In the genomic region with DNA sequence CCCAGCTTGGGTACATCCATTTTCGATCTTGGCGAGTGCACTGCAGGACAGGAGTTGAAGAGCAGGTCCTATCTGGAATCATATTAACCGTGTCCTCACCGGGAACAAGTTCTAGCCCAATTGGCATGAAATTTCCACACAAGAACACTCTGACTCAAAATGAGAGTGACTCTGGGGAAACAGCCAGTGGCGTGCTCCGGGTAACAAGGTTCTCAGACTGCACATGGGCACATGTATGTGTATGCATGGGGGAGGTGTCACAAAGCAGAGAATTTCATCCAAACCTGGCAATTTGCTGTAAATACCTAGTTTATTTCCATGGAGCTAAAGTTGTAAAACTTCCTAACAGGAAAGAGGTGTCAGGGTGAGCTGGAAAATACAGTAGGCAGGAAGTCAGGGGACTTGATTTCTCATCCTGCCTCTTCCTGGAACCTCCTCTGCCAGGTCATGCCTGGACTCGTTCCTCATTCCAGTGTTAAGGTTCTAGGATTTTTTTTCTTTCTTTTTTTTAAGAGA, we compare ENCODE assay signal across 8 cellular contexts. TPM values are rescaled to one million over a fixed set of nuclear protein-coding genes. Genes with fewer than 3 reads are reported as not detected.
DNase-seq lines count a peak whose midpoint lies in the region; ATAC-seq, FAIRE-seq and TF ChIP-seq lines count a peak whose summit lies in the region.

No MANE protein-coding gene starts in this region.

- peaks cover 0 to 14% (median 8%) of the 10 kb centered on the region in 12 donors for H3K9me3 ChIP-seq in heart left ventricle

- TF ChIP-seq CTCF in heart left ventricle (IDR thresholded peaks at IDR 0.05) (no peak), cardiac fibroblast (IDR thresholded peaks at IDR 0.05; ENCODE audit: low read depth, low read length) (no peak)

- intact Hi-C loops in heart left ventricle (cut with DNase I): loop anchor here in 3 of 10 donors (2.0 to 10.0 kb wide), 4 partner anchors 21 to 369 kb away; partner anchors contain the start of genes AFG3L2 (in 1 of the 3) and SPIRE1 (in 1 of the 3)
- intact Hi-C loops in left cardiac atrium (cut with DNase I): no loop called here

- no peak overlapping the region for H2BK5ac ChIP-seq in mesendoderm (ENCODE audit: low read length)

- H2BK15ac ChIP-seq in mesendoderm (replicated peaks; ENCODE audit: low read depth): no peak overlapping the region

- peak overlapping the region; percentile 25 for H3K18ac ChIP-seq in mesendoderm (ENCODE audit: low read length)

- peaks cover 8% of the 10 kb centered on the region for H3K79me1 ChIP-seq in mesendoderm (ENCODE audit: low read length)

- no peaks in the 10 kb centered on the region for H3K27me3 ChIP-seq in heart left ventricle
- no peaks in the 10 kb centered on the region for H3K27me3 ChIP-seq in mesendoderm (ENCODE audit: insufficient read depth, low read length, poor library complexity)

- peaks cover 11% of the 10 kb centered on the region for H3K79me2 ChIP-seq in mesendoderm (ENCODE audit: control insufficient read depth, insufficient read depth, low read length)

- H3K23ac ChIP-seq in mesendoderm (ENCODE audit: low read length): no peak overlapping the region

- H3K4me3 ChIP-seq in heart left ventricle (peak overlapping the region in 11 of 12 donors; percentile 44 to 98 (median 83)), cardiac fibroblast (replicated peaks in 1 of 2; ENCODE audit: low read depth in 2 of 2, low read length in 2 of 2) (peak overlapping the region; percentile 68 to 85), mesendoderm (ENCODE audit: low read length) (no peak overlapping the region)

- H4K8ac ChIP-seq in mesendoderm (ENCODE audit: low read depth, low read length): no peak overlapping the region

- H3K36me3 ChIP-seq in heart left ventricle: peaks cover 0 to 44% (median 37%) of the 10 kb centered on the region in 9 donors
- no peaks in the 10 kb centered on the region for H3K36me3 ChIP-seq in mesendoderm (ENCODE audit: control insufficient read depth, insufficient read depth, low read length)

- peak overlapping the region; percentile 87 for H3K9ac ChIP-seq in mesendoderm (ENCODE audit: low read length)

- no peak overlapping the region for H2BK120ac ChIP-seq in mesendoderm (ENCODE audit: low read depth, low read length)

- FAIRE-seq in HTR-8/SVneo (lab: Jason Lieb, UNC): no peak

- no peak for ATAC-seq in heart left ventricle
- no peak for ATAC-seq in left cardiac atrium
- ATAC-seq in HG03159 (IDR thresholded peaks at IDR 0.05; ENCODE audit: unreplicated experiment): no peak

- no peak overlapping the region for H4K5ac ChIP-seq in mesendoderm (ENCODE audit: low read length)

- H3K27ac ChIP-seq in heart left ventricle (peak overlapping the region in 11 of 12 donors; percentile 14 to 100 (median 97)), mesendoderm (ENCODE audit: low read depth, low read length) (no peak overlapping the region)

- H2AK5ac ChIP-seq in mesendoderm (ENCODE audit: low read length): no peak overlapping the region

- peak overlapping the region; percentile 96 for H3K56ac ChIP-seq in mesendoderm (ENCODE audit: low read length)

- DNase-seq in heart left ventricle: no peak
- DNase-seq in left cardiac atrium: no peak
- DNase-seq in cardiac fibroblast (ENCODE audit: low read depth in 2 of 2): peak; percentile 41 to 58
- no peak for DNase-seq in mesendoderm
- DNase-seq in DMS79 treated with DMSO at 0.1 percent for 48 hours (lab: John Stamatoyannopoulos, UW): no peak
- no peak for DNase-seq in NCI-H524 (lab: John Stamatoyannopoulos, UW)
- no peak for DNase-seq in HTR-8/SVneo (ENCODE audit: insufficient read length, low spot score)

- WGBS in heart left ventricle, 4 donors: 39 to 54% (median 46%) methylated on average over 7 of the region's 7 CpGs
- no CpG with 5 or more reads among the region's 7 CpGs for WGBS in mesendoderm (ENCODE audit: extremely low coverage, insufficient coverage, low lambda C conversion rate)

- H3K4me1 ChIP-seq in heart left ventricle (peaks cover 0 to 56% (median 39%) of the 10 kb centered on the region in 12 donors), mesendoderm (ENCODE audit: control insufficient read depth, low read depth, low read length) (peaks cover 7% of the 10 kb centered on the region)

- TF ChIP-seq POLR2A in heart left ventricle (IDR thresholded peaks at IDR 0.05): no peak

- H3K4me2 ChIP-seq in mesendoderm (ENCODE audit: low read length): peak overlapping the region; percentile 62

- no peak overlapping the region for H3K4ac ChIP-seq in mesendoderm (ENCODE audit: low read depth, low read length)

RNA-seq across cellular contexts. Expression of gene TUBB6, which starts 1.7 kb away (rescaled TPM):
- total RNA-seq in heart left ventricle (100 to 1,000 TPM in 6 of 9 donors, 10 to 100 TPM in 3; 64.8 to 421 (median 126) TPM), left cardiac atrium (100 to 1,000 TPM; 211 to 254 TPM)
- 100 to 1,000 TPM in 1 of 2 donors, 10 to 100 TPM in 1; 90.4 to 800 TPM for polyA plus RNA-seq in heart left ventricle
- polyA plus RNA-seq in mesendoderm (2013, experiment 1 of 2): 142 TPM
- 147 TPM for polyA plus RNA-seq in mesendoderm (2013, experiment 2 of 2)

RNA-seq across cellular contexts. Expression of gene CIDEA, which starts 55.6 kb away (rescaled TPM):
- total RNA-seq in heart left ventricle (10 to 100 TPM in 1 of 9 donors, 1 to 10 TPM in 3, under 1 TPM in 2, not detected in 3; 0.35 to 17.1 (median 2.4) TPM), left cardiac atrium (10 to 100 TPM; 11.4 to 17.2 TPM)
- polyA plus RNA-seq in heart left ventricle: 1 to 10 TPM in 1 of 2 donors, under 1 TPM in 1; 0.61 to 1.8 TPM
- 0.46 TPM for polyA plus RNA-seq in mesendoderm (2013, experiment 1 of 2)
- polyA plus RNA-seq in mesendoderm (2013, experiment 2 of 2): 0.42 TPM

Comparison
In these comparisons a context has a peak if more than half of its experiments do, and no peak if none do; other contexts are left out.
1. DNase-seq: peak in cardiac fibroblast (2 of 2); none in heart left ventricle (0 of 5), left cardiac atrium (single experiment), mesendoderm (single experiment), DMS79 treated with DMSO at 0.1 percent for 48 hours (single experiment), NCI-H524 (0 of 2) and HTR-8/SVneo (single experiment).